ENCODE assay signal across 2 cellular contexts in the genomic region with DNA sequence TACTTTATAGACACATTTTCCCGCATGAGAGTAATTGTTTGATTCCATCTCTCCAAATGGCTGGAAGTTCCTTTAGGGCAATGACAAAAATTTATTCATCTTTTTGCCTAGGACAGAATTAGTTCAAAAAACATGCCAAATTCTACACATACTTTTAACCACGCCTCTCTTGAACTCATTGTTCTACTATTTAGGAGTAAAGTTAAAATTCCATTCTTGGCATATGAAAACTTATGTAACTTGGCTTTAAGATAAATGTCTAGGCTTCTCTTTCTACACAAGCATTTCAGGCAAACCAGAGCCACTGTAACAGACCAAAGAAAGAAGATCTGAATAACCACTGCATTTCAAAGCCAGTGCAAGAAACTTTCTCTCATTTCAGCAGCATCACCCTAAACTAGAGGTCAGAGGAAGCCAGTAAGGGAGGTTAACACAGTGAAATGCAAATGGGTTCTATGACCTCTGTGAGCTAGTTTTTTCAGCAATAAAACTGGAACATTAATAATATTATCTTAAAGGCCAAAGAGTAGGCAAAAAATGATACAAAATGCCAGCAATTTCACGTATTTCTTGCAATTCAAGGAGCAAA.
TF ChIP-seq lines count a peak whose summit lies in the region.

No MANE protein-coding gene starts in this region.

TF ChIP-seq in liver, 16 proteins besides CTCF, POLR2A, EP300 and RAD21 (continued from another document):
- TF ChIP-seq, protein P1, sequence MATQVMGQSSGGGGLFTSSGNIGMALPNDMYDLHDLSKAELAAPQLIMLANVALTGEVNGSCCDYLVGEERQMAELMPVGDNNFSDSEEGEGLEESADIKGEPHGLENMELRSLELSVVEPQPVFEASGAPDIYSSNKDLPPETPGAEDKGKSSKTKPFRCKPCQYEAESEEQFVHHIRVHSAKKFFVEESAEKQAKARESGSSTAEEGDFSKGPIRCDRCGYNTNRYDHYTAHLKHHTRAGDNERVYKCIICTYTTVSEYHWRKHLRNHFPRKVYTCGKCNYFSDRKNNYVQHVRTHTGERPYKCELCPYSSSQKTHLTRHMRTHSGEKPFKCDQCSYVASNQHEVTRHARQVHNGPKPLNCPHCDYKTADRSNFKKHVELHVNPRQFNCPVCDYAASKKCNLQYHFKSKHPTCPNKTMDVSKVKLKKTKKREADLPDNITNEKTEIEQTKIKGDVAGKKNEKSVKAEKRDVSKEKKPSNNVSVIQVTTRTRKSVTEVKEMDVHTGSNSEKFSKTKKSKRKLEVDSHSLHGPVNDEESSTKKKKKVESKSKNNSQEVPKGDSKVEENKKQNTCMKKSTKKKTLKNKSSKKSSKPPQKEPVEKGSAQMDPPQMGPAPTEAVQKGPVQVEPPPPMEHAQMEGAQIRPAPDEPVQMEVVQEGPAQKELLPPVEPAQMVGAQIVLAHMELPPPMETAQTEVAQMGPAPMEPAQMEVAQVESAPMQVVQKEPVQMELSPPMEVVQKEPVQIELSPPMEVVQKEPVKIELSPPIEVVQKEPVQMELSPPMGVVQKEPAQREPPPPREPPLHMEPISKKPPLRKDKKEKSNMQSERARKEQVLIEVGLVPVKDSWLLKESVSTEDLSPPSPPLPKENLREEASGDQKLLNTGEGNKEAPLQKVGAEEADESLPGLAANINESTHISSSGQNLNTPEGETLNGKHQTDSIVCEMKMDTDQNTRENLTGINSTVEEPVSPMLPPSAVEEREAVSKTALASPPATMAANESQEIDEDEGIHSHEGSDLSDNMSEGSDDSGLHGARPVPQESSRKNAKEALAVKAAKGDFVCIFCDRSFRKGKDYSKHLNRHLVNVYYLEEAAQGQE (IDR thresholded peaks at IDR 0.05): no peak
- TF ChIP-seq EGR1 (IDR thresholded peaks at IDR 0.05; ENCODE audit: low read depth in 2 of 2) (no peak), NR2F2 (IDR thresholded peaks at IDR 0.05) (peak; percentile 51), GABPA (IDR thresholded peaks at IDR 0.05 in 1 of 2, conservative IDR thresholded peaks at IDR 0.05 in 1 of 2) (no peak)

TF ChIP-seq in HepG2, 621 proteins besides CTCF, POLR2A, EP300 and RAD21 (continued from another document):
- no peak for TF ChIP-seq NFYC (CRISPR knock-in tag; IDR thresholded peaks at IDR 0.05)
- TF ChIP-seq ARID2 (CRISPR knock-in tag; IDR thresholded peaks at IDR 0.05; ENCODE audit: borderline replicate concordance): no peak
- no peak for TF ChIP-seq MBNL3 (CRISPR knock-in tag; conservative IDR thresholded peaks at IDR 0.05)
- TF ChIP-seq, protein P2, sequence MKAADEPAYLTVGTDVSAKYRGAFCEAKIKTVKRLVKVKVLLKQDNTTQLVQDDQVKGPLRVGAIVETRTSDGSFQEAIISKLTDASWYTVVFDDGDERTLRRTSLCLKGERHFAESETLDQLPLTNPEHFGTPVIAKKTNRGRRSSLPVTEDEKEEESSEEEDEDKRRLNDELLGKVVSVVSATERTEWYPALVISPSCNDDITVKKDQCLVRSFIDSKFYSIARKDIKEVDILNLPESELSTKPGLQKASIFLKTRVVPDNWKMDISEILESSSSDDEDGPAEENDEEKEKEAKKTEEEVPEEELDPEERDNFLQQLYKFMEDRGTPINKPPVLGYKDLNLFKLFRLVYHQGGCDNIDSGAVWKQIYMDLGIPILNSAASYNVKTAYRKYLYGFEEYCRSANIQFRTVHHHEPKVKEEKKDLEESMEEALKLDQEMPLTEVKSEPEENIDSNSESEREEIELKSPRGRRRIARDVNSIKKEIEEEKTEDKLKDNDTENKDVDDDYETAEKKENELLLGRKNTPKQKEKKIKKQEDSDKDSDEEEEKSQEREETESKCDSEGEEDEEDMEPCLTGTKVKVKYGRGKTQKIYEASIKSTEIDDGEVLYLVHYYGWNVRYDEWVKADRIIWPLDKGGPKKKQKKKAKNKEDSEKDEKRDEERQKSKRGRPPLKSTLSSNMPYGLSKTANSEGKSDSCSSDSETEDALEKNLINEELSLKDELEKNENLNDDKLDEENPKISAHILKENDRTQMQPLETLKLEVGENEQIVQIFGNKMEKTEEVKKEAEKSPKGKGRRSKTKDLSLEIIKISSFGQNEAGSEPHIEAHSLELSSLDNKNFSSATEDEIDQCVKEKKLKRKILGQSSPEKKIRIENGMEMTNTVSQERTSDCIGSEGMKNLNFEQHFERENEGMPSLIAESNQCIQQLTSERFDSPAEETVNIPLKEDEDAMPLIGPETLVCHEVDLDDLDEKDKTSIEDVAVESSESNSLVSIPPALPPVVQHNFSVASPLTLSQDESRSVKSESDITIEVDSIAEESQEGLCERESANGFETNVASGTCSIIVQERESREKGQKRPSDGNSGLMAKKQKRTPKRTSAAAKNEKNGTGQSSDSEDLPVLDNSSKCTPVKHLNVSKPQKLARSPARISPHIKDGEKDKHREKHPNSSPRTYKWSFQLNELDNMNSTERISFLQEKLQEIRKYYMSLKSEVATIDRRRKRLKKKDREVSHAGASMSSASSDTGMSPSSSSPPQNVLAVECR (CRISPR knock-in tag; IDR thresholded peaks at IDR 0.05; ENCODE audit: borderline replicate concordance): no peak
- no peak for TF ChIP-seq AGO1 (IDR thresholded peaks at IDR 0.05; ENCODE audit: low read depth, low read length, poor library complexity, severe bottlenecking)
